11 cellular contexts compared by ENCODE assay signal in genomic region chr2:101762451-101763171, GRCh38.
A peak's percentile ranks its signal among the peaks of the same experiment; 100 is the strongest.
DNase-seq lines count a peak whose midpoint lies in the region; ATAC-seq and TF ChIP-seq lines count a peak whose summit lies in the region.
"Had no signal": no experiment of that assay in that cellular context is flagged by ENCODE, and none has a peak within 500 bp of the region (broad histone marks: within the 10 kb centered on the region; RNA-seq: fewer than 3 reads in every experiment).

No MANE protein-coding gene starts in this region.

- TF ChIP-seq EP300 in stomach (IDR thresholded peaks at IDR 0.05), result no peak

- TF ChIP-seq POLR2A in breast epithelium (IDR thresholded peaks at IDR 0.05), result no peak
- TF ChIP-seq POLR2A in stomach (IDR thresholded peaks at IDR 0.05), result no peak
- no peak for TF ChIP-seq POLR2A in spleen (IDR thresholded peaks at IDR 0.05)
- TF ChIP-seq POLR2A in body of pancreas (IDR thresholded peaks at IDR 0.05), result no peak

- no peaks in the 10 kb centered on the region for H3K27me3 ChIP-seq in HUES64 (ENCODE audit: insufficient read depth, low read length)
- no peaks in the 10 kb centered on the region for H3K27me3 ChIP-seq in breast epithelium
- no peaks in the 10 kb centered on the region for H3K27me3 ChIP-seq in left lung
- no peaks in the 10 kb centered on the region for H3K27me3 ChIP-seq in stomach
- no peaks in the 10 kb centered on the region for H3K27me3 ChIP-seq in spleen (replicated peaks in 1 of 7)
- no peaks in the 10 kb centered on the region for H3K27me3 ChIP-seq in body of pancreas

- ATAC-seq in left lung (peak; percentile 22), body of pancreas (no peak)

- TF ChIP-seq CTCF in breast epithelium (IDR thresholded peaks at IDR 0.05) (no peak), left lung (IDR thresholded peaks at IDR 0.05) (no peak), stomach (IDR thresholded peaks at IDR 0.05) (no peak), spleen (IDR thresholded peaks at IDR 0.05 in 8 of 11, conservative IDR thresholded peaks at IDR 0.05 in 3 of 11) (no peak), body of pancreas (IDR thresholded peaks at IDR 0.05) (no peak)

- H3K27ac ChIP-seq in HUES64 (ENCODE audit: low read depth, low read length) (0 out of 2 replicates have a peak overlapping the region, but pooled peaks have one; percentile 12), breast epithelium (peak overlapping the region; percentile 62 to 78), left lung (peak overlapping the region in 1 of 2 donors; percentile 42), stomach (peak overlapping the region in 3 of 5 donors; percentile 36 to 51 (median 42)), spleen (peak overlapping the region in 4 of 8 donors; percentile 8 to 46 (median 32)), body of pancreas (peak overlapping the region in 1 of 4 donors; percentile 2)
- H3K27ac ChIP-seq: SK-N-MC had no signal

- intact Hi-C loops in breast epithelium (cut with DNase I; ENCODE audit: low total_unique reads) (no loop called here), left lung (cut with DNase I) (no loop called here), stomach (cut with DNase I; ENCODE audit: low total_unique reads) (no loop called here), spleen (cut with DNase I; ENCODE audit: low total_unique reads) (no loop called here), body of pancreas (cut with DNase I) (no loop called here)

- WGBS in HUES64, result 80% methylated on average over 4 of the region's 4 CpGs
- WGBS in stomach, 5 donors, result 51 to 67% (median 57%) methylated on average over 4 of the region's 4 CpGs
- 62 to 76% (median 73%) methylated on average over 4 of the region's 4 CpGs for WGBS in spleen, 5 donors
- WGBS in body of pancreas, 2 donors, result 70 to 71% methylated on average over 4 of the region's 4 CpGs

- H3K9ac ChIP-seq in HUES64 (ENCODE audit: low read depth, low read length), result no peak overlapping the region

- peaks cover 56% of the 10 kb centered on the region for H3K4me1 ChIP-seq in HUES64 (ENCODE audit: insufficient read depth, low read length)
- peaks cover 7 to 16% of the 10 kb centered on the region in 2 donors for H3K4me1 ChIP-seq in breast epithelium
- peaks cover 33 to 70% of the 10 kb centered on the region in 2 donors for H3K4me1 ChIP-seq in left lung
- peaks cover 43 to 78% (median 57%) of the 10 kb centered on the region in 4 donors for H3K4me1 ChIP-seq in stomach
- peaks cover 33 to 84% (median 73%) of the 10 kb centered on the region in 6 donors for H3K4me1 ChIP-seq in spleen
- H3K4me1 ChIP-seq in body of pancreas, result peaks cover 28% of the 10 kb centered on the region

- no peaks in the 10 kb centered on the region for H3K9me3 ChIP-seq in HUES64 (ENCODE audit: insufficient read depth, low read depth, low read length)
- no peaks in the 10 kb centered on the region for H3K9me3 ChIP-seq in breast epithelium
- H3K9me3 ChIP-seq in left lung, result no peaks in the 10 kb centered on the region
- H3K9me3 ChIP-seq in stomach, result no peaks in the 10 kb centered on the region
- H3K9me3 ChIP-seq in spleen, result no peaks in the 10 kb centered on the region
- no peaks in the 10 kb centered on the region for H3K9me3 ChIP-seq in body of pancreas

- H3K4me3 ChIP-seq in HUES64 (ENCODE audit: low read length) (no peak overlapping the region), breast epithelium (no peak overlapping the region), left lung (no peak overlapping the region), stomach (no peak overlapping the region), spleen (no peak overlapping the region), body of pancreas (no peak overlapping the region)
- H3K4me3 ChIP-seq: SK-N-MC, skin epidermis had no signal

- no peaks in the 10 kb centered on the region for H3K36me3 ChIP-seq in HUES64 (ENCODE audit: insufficient read depth, low read length)
- H3K36me3 ChIP-seq in breast epithelium, result no peaks in the 10 kb centered on the region
- H3K36me3 ChIP-seq in left lung, result no peaks in the 10 kb centered on the region
- no peaks in the 10 kb centered on the region for H3K36me3 ChIP-seq in stomach
- no peaks in the 10 kb centered on the region for H3K36me3 ChIP-seq in spleen
- no peaks in the 10 kb centered on the region for H3K36me3 ChIP-seq in body of pancreas (replicated peaks in 1 of 2; ENCODE audit: insufficient read depth in 1 of 2, low read depth in 2 of 2)

- DNase-seq in breast epithelium (ENCODE audit: low spot score in 2 of 2) (no peak), left lung (peak in 1 of 2 donors; percentile 31), stomach (no peak), GF-D8 (lab: John Stamatoyannopoulos, UW) (no peak), spleen (no peak), body of pancreas (no peak)
- no peak for DNase-seq in stimulated activated CD4-positive, alpha-beta T cell treated with anti-CD3 and anti-CD28 coated beads, Interleukin-1b, Interleukin-23, amount 100 ng/mL, for 48 hours
- DNase-seq: NCI-H187 had no signal
